Comparison of ENCODE assay signal across 7 cellular contexts in genomic region chr18:46555724-46556123, GRCh38.
DNase-seq lines count a peak whose midpoint lies in the region; ATAC-seq and TF ChIP-seq lines count a peak whose summit lies in the region.

No MANE protein-coding gene starts in this region.

- H3K9me3 ChIP-seq in WERI-Rb-1 (ENCODE audit: severe bottlenecking) (no peaks in the 10 kb centered on the region), prostate gland (no peaks in the 10 kb centered on the region)

- 67% methylated on average over 4 of the region's 4 CpGs for WGBS in prostate gland

- ATAC-seq in GM19023 (IDR thresholded peaks at IDR 0.05; ENCODE audit: unreplicated experiment) (no peak), HG02763 (IDR thresholded peaks at IDR 0.05; ENCODE audit: unreplicated experiment) (no peak)

- intact Hi-C loops in prostate gland (cut with DNase I), result no loop called here

- H3K27ac ChIP-seq in WERI-Rb-1 (no peak overlapping the region), prostate gland (no peak overlapping the region)

- TF ChIP-seq CTCF in HFF-Myc (IDR thresholded peaks at IDR 0.05; ENCODE audit: low read depth, low read length, missing control alignments), result peak; percentile 49
- TF ChIP-seq CTCF in WERI-Rb-1 (IDR thresholded peaks at IDR 0.05; ENCODE audit: low read depth, low read length), result peak; percentile 87
- no peak for TF ChIP-seq CTCF in prostate gland (IDR thresholded peaks at IDR 0.05)

- H3K4me3 ChIP-seq in HFF-Myc (replicated peaks; ENCODE audit: low read depth, low read length) (no peak overlapping the region), WERI-Rb-1 (ENCODE audit: low read depth, low read length) (no peak overlapping the region), prostate gland (no peak overlapping the region)

- H3K4me1 ChIP-seq in prostate gland (replicated peaks), result no peaks in the 10 kb centered on the region

- H3K36me3 ChIP-seq in WERI-Rb-1 (no peaks in the 10 kb centered on the region), prostate gland (no peaks in the 10 kb centered on the region)

- TF ChIP-seq POLR2A in prostate gland (IDR thresholded peaks at IDR 0.05), result no peak

- H3K27me3 ChIP-seq in WERI-Rb-1 (ENCODE audit: insufficient read depth, low read depth, severe bottlenecking) (no peaks in the 10 kb centered on the region), prostate gland (replicated peaks; ENCODE audit: insufficient read depth) (no peaks in the 10 kb centered on the region)

- peak; percentile 69 for DNase-seq in ELF-1 (ENCODE audit: low read depth, low spot score)
- no peak for DNase-seq in HFF-Myc (ENCODE audit: extremely low read depth, low read depth)
- peak; percentile 82 for DNase-seq in WERI-Rb-1
- peak; percentile 14 for DNase-seq in kidney tubule cell (ENCODE audit: low spot score)
- DNase-seq in prostate gland (ENCODE audit: low spot score), result no peak

Comparison
In these comparisons a context has a peak if more than half of its experiments do, and no peak if none do; other contexts are left out.
1. DNase-seq: peak in ELF-1 (single experiment), WERI-Rb-1 (single experiment) and kidney tubule cell (single experiment); none in HFF-Myc (single experiment) and prostate gland (single experiment).
2. CTCF ChIP-seq: peak in HFF-Myc (single experiment) and WERI-Rb-1 (single experiment); none in prostate gland (0 of 4).